Comparison of ENCODE assay signal across 1 cellular context in genomic region chr12:110826592-110827200, GRCh38.
TF ChIP-seq lines count a peak whose summit lies in the region.

No MANE protein-coding gene starts in this region.

TF ChIP-seq in H1, 55 proteins besides CTCF, POLR2A, EP300 and RAD21 (continued from another document):
- TF ChIP-seq JUND (IDR thresholded peaks at IDR 0.05; ENCODE audit: low read length) = no peak
- no peak for TF ChIP-seq SP1 (IDR thresholded peaks at IDR 0.05; ENCODE audit: low read depth, low read length)
- no peak for TF ChIP-seq FOSL1 (IDR thresholded peaks at IDR 0.05; ENCODE audit: insufficient read depth, low read depth, low read length)
- no peak for TF ChIP-seq SAP30 (IDR thresholded peaks at IDR 0.05; ENCODE audit: insufficient read depth, insufficient replicate concordance, low read length)
- peak; percentile 89 for TF ChIP-seq YY1 (IDR thresholded peaks at IDR 0.05; ENCODE audit: low read depth, low read length)
- TF ChIP-seq BCL11A (IDR thresholded peaks at IDR 0.05; ENCODE audit: low read depth in 2 of 2, low read length in 2 of 2) = no peak
- no peak for TF ChIP-seq CBX5 (IDR thresholded peaks at IDR 0.05; ENCODE audit: low read depth, low read length)
- no peak for TF ChIP-seq HDAC2 (IDR thresholded peaks at IDR 0.05; ENCODE audit: borderline replicate concordance in 1 of 2, low read depth in 2 of 2, low read length in 2 of 2)
- TF ChIP-seq JUN (IDR thresholded peaks at IDR 0.05; ENCODE audit: low read depth, low read length) = no peak
- TF ChIP-seq, protein P1, sequence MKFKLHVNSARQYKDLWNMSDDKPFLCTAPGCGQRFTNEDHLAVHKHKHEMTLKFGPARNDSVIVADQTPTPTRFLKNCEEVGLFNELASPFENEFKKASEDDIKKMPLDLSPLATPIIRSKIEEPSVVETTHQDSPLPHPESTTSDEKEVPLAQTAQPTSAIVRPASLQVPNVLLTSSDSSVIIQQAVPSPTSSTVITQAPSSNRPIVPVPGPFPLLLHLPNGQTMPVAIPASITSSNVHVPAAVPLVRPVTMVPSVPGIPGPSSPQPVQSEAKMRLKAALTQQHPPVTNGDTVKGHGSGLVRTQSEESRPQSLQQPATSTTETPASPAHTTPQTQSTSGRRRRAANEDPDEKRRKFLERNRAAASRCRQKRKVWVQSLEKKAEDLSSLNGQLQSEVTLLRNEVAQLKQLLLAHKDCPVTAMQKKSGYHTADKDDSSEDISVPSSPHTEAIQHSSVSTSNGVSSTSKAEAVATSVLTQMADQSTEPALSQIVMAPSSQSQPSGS (IDR thresholded peaks at IDR 0.05; ENCODE audit: low read length) = no peak
- TF ChIP-seq RNF2 (IDR thresholded peaks at IDR 0.05; ENCODE audit: borderline replicate concordance, low read depth, low read length, missing control alignments, poor library complexity, severe bottlenecking) = no peak
- TF ChIP-seq CEBPB (IDR thresholded peaks at IDR 0.05; ENCODE audit: low read depth, low read length) = peak; percentile 99
- TF ChIP-seq KDM5A (IDR thresholded peaks at IDR 0.05; ENCODE audit: low read length) = no peak
- TF ChIP-seq PHF8 (conservative IDR thresholded peaks at IDR 0.05; ENCODE audit: low read depth, low read length) = no peak
- TF ChIP-seq TBP (IDR thresholded peaks at IDR 0.05; ENCODE audit: low read depth, low read length) = 0 out of 2 replicates have a peak, but pooled peaks have one; percentile 12
- TF ChIP-seq BACH1 (IDR thresholded peaks at IDR 0.05; ENCODE audit: low read length) = no peak
- TF ChIP-seq SRF (IDR thresholded peaks at IDR 0.05; ENCODE audit: low read depth, low read length) = no peak
- TF ChIP-seq CBX8 (IDR thresholded peaks at IDR 0.05; ENCODE audit: borderline replicate concordance, low read depth, low read length) = no peak
- peak in 1 of 2 experiments; percentile 76; a peak in 2 of 4 replicates for TF ChIP-seq SIN3A (conservative IDR thresholded peaks at IDR 0.05 in 1 of 2, IDR thresholded peaks at IDR 0.05 in 1 of 2; ENCODE audit: low read depth in 1 of 2, low read length in 2 of 2)
- no peak for TF ChIP-seq TAF7 (optimal IDR thresholded peaks at IDR 0.05; ENCODE audit: borderline replicate concordance, low read depth, low read length)
- TF ChIP-seq EGR1 (IDR thresholded peaks at IDR 0.05; ENCODE audit: borderline replicate concordance, low read depth, low read length) = no peak
